In the genomic region with DNA sequence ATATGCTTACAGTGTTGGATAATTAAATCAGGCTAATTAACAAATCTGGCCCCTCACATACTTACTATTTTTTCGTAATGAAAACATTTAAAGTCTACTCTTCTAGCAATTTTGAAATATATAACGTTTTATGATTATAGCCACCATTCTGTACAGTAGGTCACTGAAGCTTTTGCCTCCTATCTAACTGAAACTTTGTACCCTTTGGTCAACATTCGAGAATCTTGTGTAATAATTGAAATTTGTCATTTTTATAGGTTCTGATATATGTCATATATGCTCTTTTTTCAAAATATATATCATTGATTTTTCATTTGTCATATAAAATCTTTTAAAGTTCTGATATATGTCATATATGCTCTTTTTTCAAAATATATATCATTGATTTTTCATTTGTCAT, we compare ENCODE assay signal across 27 cellular contexts.
"Had no signal": no experiment of that assay in that cellular context is flagged by ENCODE, and none has a peak within 500 bp of the region (broad histone marks: within the 10 kb centered on the region; RNA-seq: fewer than 3 reads in every experiment).

No MANE protein-coding gene starts in this region.

- H3K27ac ChIP-seq: brain microvascular endothelial cell, cardiac muscle cell, SJSA1, WERI-Rb-1 had no signal

- ATAC-seq: activated CD4-positive, alpha-beta T cell treated with anti-CD3 and anti-CD28 coated beads for 36 hours; activated CD8-positive, alpha-beta T cell treated with anti-CD3 and anti-CD28 coated beads for 36 hours; activated T-cell treated with anti-CD3 and anti-CD28 coated beads, Interleukin-2, amount 50 U/mL, for 72 hours; Panc1; SK-N-SH treated with all-trans-retinoic acid at 6 μM for 48 hours had no signal

- H3K9me3 Mint-ChIP-seq: activated CD8-positive, alpha-beta T cell treated with anti-CD3 and anti-CD28 coated beads for 36 hours; activated naive CD4-positive, alpha-beta T cell treated with anti-CD3 and anti-CD28 coated beads, Interleukin-2, amount 10 ng/mL, durations not matched to agents 7 days and 5 days; activated naive CD8-positive, alpha-beta T cell treated with anti-CD3 and anti-CD28 coated beads for 36 hours; activated T-cell treated with anti-CD3 and anti-CD28 coated beads, Interleukin-2, amount 50 U/mL, for 72 hours; activated T-helper 2 cell treated with anti-CD3 and anti-CD28 coated beads, Interferon-gamma antibody, Interleukin-2, Interleukin-4, amounts not matched to agents 10 μg/mL and 5 μg/mL and 100 μg/mL, durations not matched to agents 14 hours and 24 hours and 36 hours had no signal

- DNase-seq: activated CD4-positive, alpha-beta T cell treated with anti-CD3 and anti-CD28 coated beads for 36 hours; activated CD8-positive, alpha-beta memory T cell treated with anti-CD3 and anti-CD28 coated beads, Interleukin-2, amount 50 U/mL, for 4 hours; activated CD8-positive, alpha-beta T cell treated with anti-CD3 and anti-CD28 coated beads for 36 hours; activated gamma-delta T cell treated with Interleukin-2 at 50 U/mL for 16 hours; activated naive CD4-positive, alpha-beta T cell treated with anti-CD3 and anti-CD28 coated beads, Interleukin-2, amount 10 ng/mL, durations not matched to agents 7 days and 5 days; activated naive CD8-positive, alpha-beta T cell treated with anti-CD3 and anti-CD28 coated beads for 36 hours; activated T-cell treated with anti-CD3 and anti-CD28 coated beads, Interleukin-2, amount 50 U/mL, for 72 hours; brain microvascular endothelial cell; IMR-90; KBM-7; NCI-H1092; NCI-H1417; NCI-H2029; NCI-H345; NCI-H510A; NCI-H526 treated with DMSO at 0.1 percent for 48 hours; NCI-H82; OCI-M1; SHP77; T-helper 2 cell; T1000; WERI-Rb-1 had no signal

- H3K4me1 Mint-ChIP-seq: activated naive CD4-positive, alpha-beta T cell treated with anti-CD3 and anti-CD28 coated beads, Interleukin-2, amount 10 ng/mL, durations not matched to agents 7 days and 5 days had no signal

- H3K27me3 ChIP-seq: brain microvascular endothelial cell, cardiac muscle cell, SJSA1 had no signal

- H3K27ac Mint-ChIP-seq: activated CD4-positive, alpha-beta T cell treated with anti-CD3 and anti-CD28 coated beads for 36 hours; activated CD8-positive, alpha-beta T cell treated with anti-CD3 and anti-CD28 coated beads for 36 hours; activated naive CD4-positive, alpha-beta T cell treated with anti-CD3 and anti-CD28 coated beads, Interleukin-2, amount 10 ng/mL, durations not matched to agents 7 days and 5 days; activated naive CD8-positive, alpha-beta T cell treated with anti-CD3 and anti-CD28 coated beads for 36 hours; activated T-cell treated with anti-CD3 and anti-CD28 coated beads, Interleukin-2, amount 50 U/mL, for 72 hours; activated T-helper 2 cell treated with anti-CD3 and anti-CD28 coated beads, Interferon-gamma antibody, Interleukin-2, Interleukin-4, amounts not matched to agents 10 μg/mL and 5 μg/mL and 100 μg/mL, durations not matched to agents 14 hours and 24 hours and 36 hours had no signal

- H3K27me3 Mint-ChIP-seq: activated CD4-positive, alpha-beta T cell treated with anti-CD3 and anti-CD28 coated beads for 36 hours; activated CD8-positive, alpha-beta T cell treated with anti-CD3 and anti-CD28 coated beads for 36 hours; activated naive CD4-positive, alpha-beta T cell treated with anti-CD3 and anti-CD28 coated beads, Interleukin-2, amount 10 ng/mL, durations not matched to agents 7 days and 5 days; activated naive CD8-positive, alpha-beta T cell treated with anti-CD3 and anti-CD28 coated beads for 36 hours had no signal

- H3K9me3 ChIP-seq: SJSA1 had no signal

- H3K4me3 ChIP-seq: cardiac muscle cell, SJSA1 had no signal

- H3K4me3 Mint-ChIP-seq: activated CD4-positive, alpha-beta T cell treated with anti-CD3 and anti-CD28 coated beads for 36 hours; activated CD8-positive, alpha-beta T cell treated with anti-CD3 and anti-CD28 coated beads for 36 hours; activated naive CD4-positive, alpha-beta T cell treated with anti-CD3 and anti-CD28 coated beads, Interleukin-2, amount 10 ng/mL, durations not matched to agents 7 days and 5 days; activated naive CD8-positive, alpha-beta T cell treated with anti-CD3 and anti-CD28 coated beads for 36 hours; activated T-cell treated with anti-CD3 and anti-CD28 coated beads, Interleukin-2, amount 50 U/mL, for 72 hours had no signal

- H3K36me3 ChIP-seq: brain microvascular endothelial cell, cardiac muscle cell, SJSA1, WERI-Rb-1 had no signal
